Comparison of ENCODE assay signal across 36 cellular contexts in genomic region chr19:41687419-41687818, GRCh38. TPM values are rescaled to one million over a fixed set of nuclear protein-coding genes. Genes with fewer than 3 reads are reported as not detected.
"Had no signal": no experiment of that assay in that cellular context is flagged by ENCODE, and none has a peak within 500 bp of the region (broad histone marks: within the 10 kb centered on the region; RNA-seq: fewer than 3 reads in every experiment).

No MANE protein-coding gene starts in this region.

- ATAC-seq: activated naive CD8-positive, alpha-beta T cell treated with anti-CD3 and anti-CD28 coated beads, Interleukin-2, amount 50 U/mL, for 24 hours; activated T-cell treated with anti-CD3 and anti-CD28 coated beads, Interleukin-2, amount 50 U/mL, for 4 hours; activated T-cell treated with anti-CD3 and anti-CD28 coated beads, Interleukin-2, amount 50 U/mL, for 72 hours; activated T-helper 17 cell treated with anti-CD3 and anti-CD28 coated beads, Interleukin-2, amount 50 U/mL, for 72 hours had no signal

- H3K36me3 Mint-ChIP-seq: activated CD4-positive, alpha-beta memory T cell treated with anti-CD3 and anti-CD28 coated beads for 36 hours; activated naive CD4-positive, alpha-beta T cell treated with anti-CD3 and anti-CD28 coated beads, Interleukin-2, amount 10 ng/mL, durations not matched to agents 7 days and 5 days; activated naive CD8-positive, alpha-beta T cell; activated naive CD8-positive, alpha-beta T cell treated with anti-CD3 and anti-CD28 coated beads, Interleukin-2, amount 10 ng/mL, durations not matched to agents 7 days and 5 days; brain had no signal

- H3K4me1 Mint-ChIP-seq: activated B cell treated with CpG ODN at 0.5 μM for 24 hours; activated naive CD4-positive, alpha-beta T cell treated with anti-CD3 and anti-CD28 coated beads, Interleukin-2, amount 10 ng/mL, durations not matched to agents 7 days and 5 days; activated naive CD4-positive, alpha-beta T cell treated with anti-CD3 and anti-CD28 coated beads, Interleukin-2, amount 50 U/mL, for 24 hours; activated naive CD8-positive, alpha-beta T cell treated with anti-CD3 and anti-CD28 coated beads, Interleukin-2, amount 10 ng/mL, durations not matched to agents 7 days and 5 days; activated naive CD8-positive, alpha-beta T cell treated with anti-CD3 and anti-CD28 coated beads, Interleukin-2, amount 50 U/mL, for 24 hours; brain had no signal

- H3K27ac ChIP-seq: ascending aorta, cardiac muscle cell, VCaP had no signal

- H3K27me3 ChIP-seq: ascending aorta, cardiac muscle cell had no signal

- H3K4me3 ChIP-seq: ascending aorta, cardiac muscle cell had no signal

- DNase-seq: activated B cell treated with CpG ODN at 0.5 μM for 24 hours; activated CD4-positive, alpha-beta memory T cell treated with anti-CD3 and anti-CD28 coated beads for 36 hours; activated CD4-positive, alpha-beta T cell treated with anti-CD3 and anti-CD28 coated beads for 4 hours; activated CD4-positive, alpha-beta T cell treated with anti-CD3 and anti-CD28 coated beads, Interleukin-2, amount 10 ng/mL, durations not matched to agents 24 days and 14 days; activated CD4-positive, alpha-beta T cell treated with anti-CD3 and anti-CD28 coated beads, Interleukin-2, amount 50 U/mL, for 1 hour; activated CD4-positive, alpha-beta T cell treated with anti-CD3 and anti-CD28 coated beads, Interleukin-2, amount 50 U/mL, for 4 hours; activated CD4-positive, CD25-positive, alpha-beta regulatory T cell treated with anti-CD3 and anti-CD28 coated beads, Interleukin-2, amount 50 U/mL, for 72 hours; activated gamma-delta T cell; activated naive CD4-positive, alpha-beta T cell treated with anti-CD3 and anti-CD28 coated beads, Interleukin-2, amount 10 ng/mL, durations not matched to agents 7 days and 5 days; activated naive CD4-positive, alpha-beta T cell treated with Interleukin-2 at 50 U/mL for 16 hours; activated naive CD8-positive, alpha-beta T cell treated with anti-CD3 and anti-CD28 coated beads, Interleukin-2, amount 10 ng/mL, durations not matched to agents 7 days and 5 days; activated naive CD8-positive, alpha-beta T cell treated with anti-CD3 and anti-CD28 coated beads, Interleukin-2, amount 50 U/mL, for 24 hours; activated T-cell treated with anti-CD3 and anti-CD28 coated beads for 4 hours; activated T-cell treated with anti-CD3 and anti-CD28 coated beads, Interleukin-2, amount 50 U/mL, for 1 hour; activated T-cell treated with anti-CD3 and anti-CD28 coated beads, Interleukin-2, amount 50 U/mL, for 4 hours; activated T-cell treated with anti-CD3 and anti-CD28 coated beads, Interleukin-2, amount 50 U/mL, for 72 hours; amygdala; anterior cingulate cortex; caudate nucleus; cerebellar nuclear complex; SW 1271; T-helper 1 cell; T-helper 2 cell; T-helper 9 cell had no signal

- H3K27ac Mint-ChIP-seq: activated B cell treated with CpG ODN at 0.5 μM for 24 hours; activated CD4-positive, alpha-beta memory T cell treated with anti-CD3 and anti-CD28 coated beads for 36 hours; activated CD4-positive, alpha-beta T cell treated with anti-CD3 and anti-CD28 coated beads, Interleukin-2, amount 10 ng/mL, durations not matched to agents 24 days and 14 days; activated naive CD4-positive, alpha-beta T cell treated with anti-CD3 and anti-CD28 coated beads, Interleukin-2, amount 10 ng/mL, durations not matched to agents 7 days and 5 days; activated naive CD4-positive, alpha-beta T cell treated with anti-CD3 and anti-CD28 coated beads, Interleukin-2, amount 50 U/mL, for 24 hours; activated naive CD8-positive, alpha-beta T cell; activated naive CD8-positive, alpha-beta T cell treated with anti-CD3 and anti-CD28 coated beads, Interleukin-2, amount 10 ng/mL, durations not matched to agents 7 days and 5 days; activated naive CD8-positive, alpha-beta T cell treated with anti-CD3 and anti-CD28 coated beads, Interleukin-2, amount 50 U/mL, for 24 hours; activated T-cell treated with anti-CD3 and anti-CD28 coated beads, Interleukin-2, amount 50 U/mL, for 72 hours; activated T-helper 1 cell treated with anti-CD3 and anti-CD28 coated beads, Interleukin-12 subunit alpha, Interleukin-12 subunit beta, Interleukin-2, Interleukin-4 antibody, amounts not matched to agents 30 ng/mL and 10 ng/mL and 1 ng/mL, durations not matched to agents 14 hours and 24 hours and 36 hours; activated T-helper 17 cell treated with anti-CD3 and anti-CD28 coated beads, Interleukin-2, amount 50 U/mL, for 72 hours; brain; T-helper 1 cell treated with Interleukin-12 subunit alpha and Interleukin-12 subunit beta and Interleukin-4 antibody, amounts not matched to agents 30 μg/mL and 1 μg/mL, for 36 hours; T-helper 2 cell treated with Interferon-gamma antibody and Interleukin-4, amounts not matched to agents 5 μg/mL and 100 μg/mL, for 36 hours had no signal

- H3K4me3 Mint-ChIP-seq: activated B cell treated with CpG ODN at 0.5 μM for 24 hours; activated CD4-positive, alpha-beta memory T cell treated with anti-CD3 and anti-CD28 coated beads for 36 hours; activated CD4-positive, alpha-beta T cell treated with anti-CD3 and anti-CD28 coated beads, Interleukin-2, amount 10 ng/mL, durations not matched to agents 24 days and 14 days; activated naive CD4-positive, alpha-beta T cell treated with anti-CD3 and anti-CD28 coated beads, Interleukin-2, amount 10 ng/mL, durations not matched to agents 7 days and 5 days; activated naive CD4-positive, alpha-beta T cell treated with anti-CD3 and anti-CD28 coated beads, Interleukin-2, amount 50 U/mL, for 24 hours; activated naive CD8-positive, alpha-beta T cell; activated naive CD8-positive, alpha-beta T cell treated with anti-CD3 and anti-CD28 coated beads, Interleukin-2, amount 10 ng/mL, durations not matched to agents 7 days and 5 days; activated naive CD8-positive, alpha-beta T cell treated with anti-CD3 and anti-CD28 coated beads, Interleukin-2, amount 50 U/mL, for 24 hours; activated T-cell treated with anti-CD3 and anti-CD28 coated beads, Interleukin-2, amount 50 U/mL, for 4 hours; activated T-cell treated with anti-CD3 and anti-CD28 coated beads, Interleukin-2, amount 50 U/mL, for 72 hours; activated T-helper 1 cell treated with anti-CD3 and anti-CD28 coated beads, Interleukin-12 subunit alpha, Interleukin-12 subunit beta, Interleukin-2, Interleukin-4 antibody, amounts not matched to agents 30 ng/mL and 10 ng/mL and 1 ng/mL, durations not matched to agents 14 hours and 24 hours and 36 hours; activated T-helper 17 cell treated with anti-CD3 and anti-CD28 coated beads, Interleukin-2, amount 50 U/mL, for 72 hours; brain; central memory CD8-positive, alpha-beta T cell; T-helper 1 cell treated with Interleukin-12 subunit alpha and Interleukin-12 subunit beta and Interleukin-4 antibody, amounts not matched to agents 30 μg/mL and 1 μg/mL, for 36 hours; T-helper 2 cell treated with Interferon-gamma antibody and Interleukin-4, amounts not matched to agents 5 μg/mL and 100 μg/mL, for 36 hours had no signal

- H3K36me3 ChIP-seq: ascending aorta, cardiac muscle cell had no signal

- H3K4me1 ChIP-seq: ascending aorta had no signal

- H3K9me3 Mint-ChIP-seq: activated CD4-positive, alpha-beta memory T cell treated with anti-CD3 and anti-CD28 coated beads for 36 hours; activated CD4-positive, alpha-beta T cell treated with anti-CD3 and anti-CD28 coated beads, Interleukin-2, amount 10 ng/mL, durations not matched to agents 24 days and 14 days; activated naive CD4-positive, alpha-beta T cell treated with anti-CD3 and anti-CD28 coated beads, Interleukin-2, amount 10 ng/mL, durations not matched to agents 7 days and 5 days; activated naive CD4-positive, alpha-beta T cell treated with anti-CD3 and anti-CD28 coated beads, Interleukin-2, amount 50 U/mL, for 24 hours; activated naive CD8-positive, alpha-beta T cell treated with anti-CD3 and anti-CD28 coated beads, Interleukin-2, amount 10 ng/mL, durations not matched to agents 7 days and 5 days; activated naive CD8-positive, alpha-beta T cell treated with anti-CD3 and anti-CD28 coated beads, Interleukin-2, amount 50 U/mL, for 24 hours; activated T-cell treated with anti-CD3 and anti-CD28 coated beads, Interleukin-2, amount 50 U/mL, for 72 hours; activated T-helper 1 cell treated with anti-CD3 and anti-CD28 coated beads, Interleukin-12 subunit alpha, Interleukin-12 subunit beta, Interleukin-2, Interleukin-4 antibody, amounts not matched to agents 30 ng/mL and 10 ng/mL and 1 ng/mL, durations not matched to agents 14 hours and 24 hours and 36 hours; activated T-helper 17 cell treated with anti-CD3 and anti-CD28 coated beads, Interleukin-2, amount 50 U/mL, for 72 hours; central memory CD8-positive, alpha-beta T cell; T-helper 2 cell treated with Interferon-gamma antibody and Interleukin-4, amounts not matched to agents 5 μg/mL and 100 μg/mL, for 36 hours had no signal

RNA-seq across cellular contexts. Expression of gene CEACAM7, which starts 0.7 kb away (rescaled TPM):
- total RNA-seq: activated B cell treated with CpG ODN at 0.5 μM for 24 hours; activated CD4-positive, alpha-beta memory T cell treated with anti-CD3 and anti-CD28 coated beads for 36 hours; activated CD4-positive, alpha-beta T cell treated with anti-CD3 and anti-CD28 coated beads, Interleukin-2, amount 10 ng/mL, durations not matched to agents 24 days and 14 days; activated CD8-positive, alpha-beta memory T cell treated with anti-CD3 and anti-CD28 coated beads for 36 hours; activated naive CD8-positive, alpha-beta T cell treated with anti-CD3 and anti-CD28 coated beads, Interleukin-2, amount 10 ng/mL, durations not matched to agents 7 days and 5 days; activated T-cell treated with anti-CD3 and anti-CD28 coated beads, Interleukin-2, amount 50 U/mL, for 72 hours; activated T-helper 1 cell treated with anti-CD3 and anti-CD28 coated beads, Interleukin-12 subunit alpha, Interleukin-12 subunit beta, Interleukin-2, Interleukin-4 antibody, amounts not matched to agents 30 ng/mL and 10 ng/mL and 1 ng/mL, durations not matched to agents 14 hours and 24 hours and 36 hours; activated T-helper 17 cell treated with anti-CD3 and anti-CD28 coated beads, Interleukin-2, amount 50 U/mL, for 72 hours; ascending aorta; cardiac muscle cell had no signal
- polyA plus RNA-seq: cardiac muscle cell had no signal

RNA-seq across cellular contexts. Expression of gene CEACAM5, which starts 21.0 kb away (rescaled TPM):
- total RNA-seq: activated B cell treated with CpG ODN at 0.5 μM for 24 hours; activated CD4-positive, alpha-beta memory T cell treated with anti-CD3 and anti-CD28 coated beads for 36 hours; activated CD4-positive, alpha-beta T cell treated with anti-CD3 and anti-CD28 coated beads, Interleukin-2, amount 10 ng/mL, durations not matched to agents 24 days and 14 days; activated CD8-positive, alpha-beta memory T cell treated with anti-CD3 and anti-CD28 coated beads for 36 hours; activated naive CD8-positive, alpha-beta T cell treated with anti-CD3 and anti-CD28 coated beads, Interleukin-2, amount 10 ng/mL, durations not matched to agents 7 days and 5 days; activated T-cell treated with anti-CD3 and anti-CD28 coated beads, Interleukin-2, amount 50 U/mL, for 72 hours; activated T-helper 1 cell treated with anti-CD3 and anti-CD28 coated beads, Interleukin-12 subunit alpha, Interleukin-12 subunit beta, Interleukin-2, Interleukin-4 antibody, amounts not matched to agents 30 ng/mL and 10 ng/mL and 1 ng/mL, durations not matched to agents 14 hours and 24 hours and 36 hours; activated T-helper 17 cell treated with anti-CD3 and anti-CD28 coated beads, Interleukin-2, amount 50 U/mL, for 72 hours; ascending aorta; cardiac muscle cell had no signal
- polyA plus RNA-seq: cardiac muscle cell had no signal
